22 cellular contexts compared by ENCODE assay signal in the genomic region with DNA sequence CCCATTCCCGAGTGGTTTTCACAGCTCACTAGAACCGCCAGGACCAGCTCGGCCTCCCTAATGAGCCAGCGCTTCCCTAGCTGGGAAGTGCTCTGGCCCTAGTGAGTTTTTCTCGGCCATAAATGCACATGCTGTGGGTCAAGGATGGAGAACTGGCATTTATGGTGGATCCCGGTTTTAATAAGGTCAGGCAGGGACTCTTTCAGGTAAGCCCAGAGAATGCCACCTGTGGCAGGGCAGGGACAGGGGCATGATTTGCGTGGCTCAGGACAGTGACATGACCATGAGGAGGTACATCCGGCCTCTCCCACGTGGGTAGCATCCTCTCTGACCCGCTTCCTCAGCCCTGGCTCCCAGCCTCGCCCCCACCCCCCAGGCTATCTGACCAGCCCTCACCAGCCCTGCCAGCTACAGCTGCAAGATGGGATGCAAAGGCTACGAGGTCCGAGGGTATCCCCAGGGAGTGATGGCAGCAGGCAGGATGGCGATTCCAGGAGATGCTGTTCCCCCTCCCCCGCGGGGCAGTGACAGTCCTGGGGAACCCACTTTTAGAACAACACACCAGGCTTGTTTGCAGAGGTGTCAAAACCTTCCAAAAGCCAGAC.
"Had no signal": no experiment of that assay in that cellular context is flagged by ENCODE, and none has a peak within 500 bp of the region (broad histone marks: within the 10 kb centered on the region; RNA-seq: fewer than 3 reads in every experiment).

No MANE protein-coding gene starts in this region.

- H3K9me3 ChIP-seq: neutrophil had no signal

- H3K4me3 ChIP-seq: heart left ventricle, lung, right lobe of liver, skin epidermis, thoracic aorta, upper lobe of left lung had no signal

- DNase-seq: activated CD4-positive, alpha-beta memory T cell treated with anti-CD3 and anti-CD28 coated beads for 36 hours; activated CD4-positive, alpha-beta T cell treated with anti-CD3 and anti-CD28 coated beads for 48 hours; activated effector memory CD4-positive, alpha-beta T cell treated with anti-CD3 and anti-CD28 coated beads, Interleukin-2, amount 50 U/mL, for 16 hours; activated naive CD4-positive, alpha-beta T cell treated with anti-CD3 and anti-CD28 coated beads, Interleukin-2, amount 10 ng/mL, durations not matched to agents 7 days and 5 days; activated T-cell treated with anti-CD3 and anti-CD28 coated beads, Interleukin-2, amount 50 U/mL, for 72 hours; amygdala; cortex of kidney; heart left ventricle; midbrain; stimulated activated CD4-positive, alpha-beta T cell treated with anti-CD3 and anti-CD28 coated beads, Interleukin-15, amount 100 ng/mL, for 24 hours; stimulated activated naive B cell treated with anti-CD40 and anti-IgM and Interleukin-4, amounts not matched to agents 10 μg/mL and 1 μg/mL and 100 μg/mL, for 72 hours; SW 1271; T-helper 17 cell; upper lobe of left lung had no signal

- ATAC-seq: activated T-cell treated with anti-CD3 and anti-CD28 coated beads, Interleukin-2, amount 50 U/mL, for 72 hours; heart left ventricle; T-helper 17 cell had no signal

- H3K27me3 Mint-ChIP-seq: activated naive CD4-positive, alpha-beta T cell treated with anti-CD3 and anti-CD28 coated beads, Interleukin-2, amount 10 ng/mL, durations not matched to agents 7 days and 5 days had no signal

- H3K36me3 Mint-ChIP-seq: activated naive CD4-positive, alpha-beta T cell treated with anti-CD3 and anti-CD28 coated beads, Interleukin-2, amount 10 ng/mL, durations not matched to agents 7 days and 5 days had no signal

- H3K9me3 Mint-ChIP-seq: natural killer cell treated with Interleukin-12 subunit alpha and Interleukin-12 subunit beta and Interleukin-15 and Interleukin-18, amount 100 ng/mL, for 72 hours had no signal

- H3K27me3 ChIP-seq: heart left ventricle, neutrophil, right lobe of liver, upper lobe of left lung had no signal

- H3K4me1 ChIP-seq: parathyroid adenoma, right lobe of liver, upper lobe of left lung had no signal

- H3K36me3 ChIP-seq: heart left ventricle, neutrophil, right lobe of liver, thoracic aorta, upper lobe of left lung had no signal

- H3K27ac ChIP-seq: epithelial cell of prostate, heart left ventricle, neutrophil, parathyroid adenoma, right lobe of liver, thoracic aorta, upper lobe of left lung had no signal

- H3K27ac Mint-ChIP-seq: activated CD4-positive, alpha-beta memory T cell treated with anti-CD3 and anti-CD28 coated beads for 36 hours; activated naive CD4-positive, alpha-beta T cell treated with anti-CD3 and anti-CD28 coated beads, Interleukin-2, amount 10 ng/mL, durations not matched to agents 7 days and 5 days; activated T-cell treated with anti-CD3 and anti-CD28 coated beads, Interleukin-2, amount 50 U/mL, for 72 hours; natural killer cell treated with Interleukin-12 subunit alpha and Interleukin-12 subunit beta and Interleukin-15 and Interleukin-18, amount 100 ng/mL, for 72 hours; stimulated activated naive B cell treated with anti-CD40 and anti-IgM and Interleukin-4, amounts not matched to agents 10 μg/mL and 1 μg/mL and 100 μg/mL, for 72 hours; T-helper 17 cell had no signal

- H3K4me1 Mint-ChIP-seq: activated naive CD4-positive, alpha-beta T cell treated with anti-CD3 and anti-CD28 coated beads, Interleukin-2, amount 10 ng/mL, durations not matched to agents 7 days and 5 days; stimulated activated naive B cell treated with anti-CD40 and anti-IgM and Interleukin-4, amounts not matched to agents 10 μg/mL and 1 μg/mL and 100 μg/mL, for 72 hours had no signal

- H3K4me3 Mint-ChIP-seq: activated CD4-positive, alpha-beta memory T cell treated with anti-CD3 and anti-CD28 coated beads for 36 hours; activated naive CD4-positive, alpha-beta T cell treated with anti-CD3 and anti-CD28 coated beads, Interleukin-2, amount 10 ng/mL, durations not matched to agents 7 days and 5 days; activated T-cell treated with anti-CD3 and anti-CD28 coated beads, Interleukin-2, amount 50 U/mL, for 72 hours; natural killer cell treated with Interleukin-12 subunit alpha and Interleukin-12 subunit beta and Interleukin-15 and Interleukin-18, amount 100 ng/mL, for 72 hours; stimulated activated naive B cell treated with anti-CD40 and anti-IgM and Interleukin-4, amounts not matched to agents 10 μg/mL and 1 μg/mL and 100 μg/mL, for 72 hours; T-helper 17 cell had no signal
